ENCODE assay signal across 17 cellular contexts in the genomic region with DNA sequence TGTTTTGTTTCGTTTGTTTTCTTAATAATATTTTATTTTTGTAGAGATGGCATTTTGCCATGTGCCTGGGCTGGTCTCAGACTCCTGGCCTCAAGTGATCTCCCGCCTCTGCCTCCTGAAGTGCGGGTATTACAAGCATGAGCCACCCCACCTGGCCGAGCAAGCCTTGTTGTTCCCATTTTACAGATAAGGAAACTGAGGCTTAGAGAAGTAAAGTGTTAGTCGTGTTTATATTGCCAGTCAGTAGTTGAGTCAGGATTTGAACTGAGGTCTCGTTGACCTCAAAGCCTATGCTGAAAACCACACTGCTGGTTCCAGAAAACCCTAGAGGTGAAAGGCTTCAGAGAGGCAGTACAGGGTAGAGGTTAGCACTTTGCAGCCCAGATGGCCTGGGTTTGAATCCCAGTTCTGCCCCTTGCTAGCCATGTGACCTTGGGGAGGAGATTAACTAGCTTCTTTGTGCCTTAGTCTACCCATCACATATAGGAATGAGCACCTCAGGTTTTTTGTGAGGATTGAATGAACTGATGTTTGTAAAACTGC.
DNase-seq lines count a peak whose midpoint lies in the region; ATAC-seq, FAIRE-seq and TF ChIP-seq lines count a peak whose summit lies in the region.
"Had no signal": no experiment of that assay in that cellular context is flagged by ENCODE, and none has a peak within 500 bp of the region (broad histone marks: within the 10 kb centered on the region; RNA-seq: fewer than 3 reads in every experiment).

No MANE protein-coding gene starts in this region.

- H3K4me2 ChIP-seq in HepG2 (ENCODE audit: low read depth, low read length): no peak overlapping the region

- TF ChIP-seq EP300 in HepG2 (IDR thresholded peaks at IDR 0.05; ENCODE audit: low read depth in 2 of 2, low read length in 2 of 2) (no peak), HepG2 (CRISPR knock-in tag; IDR thresholded peaks at IDR 0.05; ENCODE audit: borderline replicate concordance) (no peak), sigmoid colon (IDR thresholded peaks at IDR 0.05) (no peak)

- no TSS peak for BruUV-seq in HepG2 (replicated peaks; lab: Mats Ljungman, UMichigan)

- intact Hi-C loops in HepG2 (cut with micrococcal nuclease; ENCODE audit: unreplicated experiment): no loop called here
- intact Hi-C loops in right lobe of liver (cut with DNase I): loop anchor here (10.0 kb wide), 3 partner anchors 246 to 346 kb away; no protein-coding TSS in a partner anchor
- intact Hi-C loops in sigmoid colon (cut with DNase I): loop anchor here (10.0 kb wide), 1 partner anchor 326 kb away; no protein-coding TSS in a partner anchor

- no peak for TF ChIP-seq RAD21 in HepG2 (CRISPR knock-in tag; IDR thresholded peaks at IDR 0.05)

- peaks cover 34% of the 10 kb centered on the region for H3K36me3 Mint-ChIP-seq in central memory CD8-positive, alpha-beta T cell (ENCODE audit: insufficient read depth)

- WGBS in HepG2 (ENCODE audit: low lambda C conversion rate): 96% methylated on average over 6 of the region's 6 CpGs
- WGBS in right lobe of liver (ENCODE audit: insufficient coverage, low coverage, low lambda C conversion rate, missing lambda C conversion rate): 63% methylated on average over 6 of the region's 6 CpGs
- WGBS in sigmoid colon, 2 donors: 73 to 75% methylated on average over 6 of the region's 6 CpGs

- CTCF ChIA-PET in HepG2 (lab: Yijun Ruan, JAX; ENCODE audit: low intra/inter-chr PET ratio, low total read pairs): no interaction called here

- POLR2A ChIA-PET in HepG2 (lab: Yijun Ruan, JAX): no interaction called here

- ATAC-seq in HepG2 (no peak), right lobe of liver (no peak), GM18873 (IDR thresholded peaks at IDR 0.05; ENCODE audit: low FRiP score, unreplicated experiment) (no peak)
- ATAC-seq in central memory CD8-positive, alpha-beta T cell (replicated peaks; ENCODE audit: extremely low read depth, poor library complexity, severe bottlenecking): no peak

- H4K20me1 ChIP-seq in HepG2 (ENCODE audit: insufficient read depth, low read length): no peaks in the 10 kb centered on the region

- in situ Hi-C loops in HepG2 (cut with HindIII; ENCODE audit: extremely low pct_ligation_motif_present, low pct_unique_long_range_greater_than_20kb): no loop called here

- H3K36me3 ChIP-seq in HepG2 (replicated peaks in 1 of 2; ENCODE audit: control insufficient read depth in 1 of 2, insufficient read depth in 2 of 2, low read length in 2 of 2): peaks cover 40 to 86% of the 10 kb centered on the region in 2 experiments
- H3K36me3 ChIP-seq in right lobe of liver: no peaks in the 10 kb centered on the region
- H3K36me3 ChIP-seq in sigmoid colon: peaks cover 5 to 62% (median 30%) of the 10 kb centered on the region in 4 donors

- TF ChIP-seq CTCF in HepG2 (CRISPR knock-in tag; IDR thresholded peaks at IDR 0.05) (no peak), right lobe of liver (IDR thresholded peaks at IDR 0.05) (no peak), sigmoid colon (IDR thresholded peaks at IDR 0.05) (no peak)

- H3K27ac Mint-ChIP-seq in central memory CD8-positive, alpha-beta T cell (ENCODE audit: low read depth): peak overlapping the region; percentile 71

- no peak overlapping the region for H3K9ac ChIP-seq in HepG2 (ENCODE audit: insufficient read depth, low read depth, low read length)
- H3K9ac ChIP-seq: GM23248 had no signal

- H3K4me1 ChIP-seq in HepG2 (ENCODE audit: insufficient read depth, low read length) (no peaks in the 10 kb centered on the region), right lobe of liver (no peaks in the 10 kb centered on the region), sigmoid colon (peaks cover 0 to 28% (median 25%) of the 10 kb centered on the region in 4 donors)

- no peaks in the 10 kb centered on the region for H3K27me3 ChIP-seq in HepG2 (ENCODE audit: control insufficient read depth in 1 of 2, insufficient read depth in 2 of 2, low read length in 2 of 2)
- H3K27me3 ChIP-seq in right lobe of liver: no peaks in the 10 kb centered on the region
- H3K27me3 ChIP-seq in sigmoid colon: no peaks in the 10 kb centered on the region
- H3K27me3 ChIP-seq: BE2C, Peyer's patch had no signal

- no peak overlapping the region for H2AFZ ChIP-seq in HepG2 (ENCODE audit: low read length)
- H2AFZ ChIP-seq: GM23248 had no signal

- H3K4me1 Mint-ChIP-seq in central memory CD8-positive, alpha-beta T cell: peaks cover 13% of the 10 kb centered on the region

- no peaks in the 10 kb centered on the region for H3K79me2 ChIP-seq in HepG2 (ENCODE audit: insufficient read depth, low read length)

- FAIRE-seq in HepG2 (lab: Jason Lieb, UNC): no peak
- FAIRE-seq: A204.1 had no signal

- no peak overlapping the region for H3K4me3 Mint-ChIP-seq in central memory CD8-positive, alpha-beta T cell
- H3K4me3 Mint-ChIP-seq: CD4-positive, alpha-beta T cell had no signal

- peaks cover 6% of the 10 kb centered on the region for H3K9me3 Mint-ChIP-seq in central memory CD8-positive, alpha-beta T cell

- DNase-seq in HepG2 (ENCODE audit: low spot score) (no peak), right lobe of liver (no peak), sigmoid colon (no peak), NCI-H526 (lab: John Stamatoyannopoulos, UW) (no peak)
- DNase-seq in central memory CD8-positive, alpha-beta T cell (ENCODE audit: low spot score in 2 of 2): no peak
- no peak for DNase-seq in activated CD8-positive, alpha-beta memory T cell treated with anti-CD3 and anti-CD28 coated beads, Interleukin-2, amount 50 U/mL, for 48 hours
- DNase-seq: BE2C; CD4-positive, alpha-beta T cell; DMS153; GM23248; HCEC 1CT; NCI-H1105; NCI-H2081; NK-92 treated with Interleukin-12 subunit alpha and Interleukin-12 subunit beta, amount 100 ng/mL, for 24 hours had no signal

- no peaks in the 10 kb centered on the region for H3K27me3 Mint-ChIP-seq in central memory CD8-positive, alpha-beta T cell
- H3K27me3 Mint-ChIP-seq: CD4-positive, alpha-beta T cell had no signal

- no peak overlapping the region for H3K4me3 ChIP-seq in HepG2 (replicated peaks in 1 of 3; ENCODE audit: insufficient read depth in 1 of 3, low read depth in 2 of 3, low read length in 3 of 3)
- no peak overlapping the region for H3K4me3 ChIP-seq in right lobe of liver
- H3K4me3 ChIP-seq in sigmoid colon: no peak overlapping the region
- H3K4me3 ChIP-seq: GM23248, Peyer's patch had no signal

- H3K27ac ChIP-seq in HepG2 (ENCODE audit: extremely low read length, insufficient read depth, low read length) (no peak overlapping the region), right lobe of liver (no peak overlapping the region), sigmoid colon (peak overlapping the region; percentile 72 to 85 (median 82))
- H3K27ac ChIP-seq: GM23248 had no signal

- H3K9me3 ChIP-seq in HepG2 (ENCODE audit: low read length) (peaks cover 13% of the 10 kb centered on the region; the same call in 1 of the 2 replicates), right lobe of liver (no peaks in the 10 kb centered on the region), sigmoid colon (no peaks in the 10 kb centered on the region)
- H3K9me3 ChIP-seq: BE2C had no signal

- TF ChIP-seq POLR2A in HepG2 (IDR thresholded peaks at IDR 0.05; ENCODE audit: insufficient read depth in 1 of 2, low read depth in 2 of 2, low read length in 2 of 2) (no peak), right lobe of liver (IDR thresholded peaks at IDR 0.05) (no peak), sigmoid colon (IDR thresholded peaks at IDR 0.05) (no peak)

TF ChIP-seq in HepG2, 621 proteins besides CTCF, POLR2A, EP300 and RAD21:
- TF ChIP-seq REPIN1 (CRISPR knock-in tag; IDR thresholded peaks at IDR 0.05; ENCODE audit: borderline replicate concordance, low read depth): no peak
- no peak for TF ChIP-seq HOXA9 (CRISPR knock-in tag; IDR thresholded peaks at IDR 0.05; ENCODE audit: borderline replicate concordance)
- TF ChIP-seq, protein P1, sequence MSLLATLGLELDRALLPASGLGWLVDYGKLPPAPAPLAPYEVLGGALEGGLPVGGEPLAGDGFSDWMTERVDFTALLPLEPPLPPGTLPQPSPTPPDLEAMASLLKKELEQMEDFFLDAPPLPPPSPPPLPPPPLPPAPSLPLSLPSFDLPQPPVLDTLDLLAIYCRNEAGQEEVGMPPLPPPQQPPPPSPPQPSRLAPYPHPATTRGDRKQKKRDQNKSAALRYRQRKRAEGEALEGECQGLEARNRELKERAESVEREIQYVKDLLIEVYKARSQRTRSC (CRISPR knock-in tag; IDR thresholded peaks at IDR 0.05; ENCODE audit: low read depth): no peak
- TF ChIP-seq ZNF629 (CRISPR knock-in tag; conservative IDR thresholded peaks at IDR 0.05): peak; percentile 83
- TF ChIP-seq, protein P2, sequence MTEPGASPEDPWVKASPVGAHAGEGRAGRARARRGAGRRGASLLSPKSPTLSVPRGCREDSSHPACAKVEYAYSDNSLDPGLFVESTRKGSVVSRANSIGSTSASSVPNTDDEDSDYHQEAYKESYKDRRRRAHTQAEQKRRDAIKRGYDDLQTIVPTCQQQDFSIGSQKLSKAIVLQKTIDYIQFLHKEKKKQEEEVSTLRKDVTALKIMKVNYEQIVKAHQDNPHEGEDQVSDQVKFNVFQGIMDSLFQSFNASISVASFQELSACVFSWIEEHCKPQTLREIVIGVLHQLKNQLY (CRISPR knock-in tag; IDR thresholded peaks at IDR 0.05): no peak
- TF ChIP-seq ZBTB7A (CRISPR knock-in tag; IDR thresholded peaks at IDR 0.05): no peak
- TF ChIP-seq, protein P3, sequence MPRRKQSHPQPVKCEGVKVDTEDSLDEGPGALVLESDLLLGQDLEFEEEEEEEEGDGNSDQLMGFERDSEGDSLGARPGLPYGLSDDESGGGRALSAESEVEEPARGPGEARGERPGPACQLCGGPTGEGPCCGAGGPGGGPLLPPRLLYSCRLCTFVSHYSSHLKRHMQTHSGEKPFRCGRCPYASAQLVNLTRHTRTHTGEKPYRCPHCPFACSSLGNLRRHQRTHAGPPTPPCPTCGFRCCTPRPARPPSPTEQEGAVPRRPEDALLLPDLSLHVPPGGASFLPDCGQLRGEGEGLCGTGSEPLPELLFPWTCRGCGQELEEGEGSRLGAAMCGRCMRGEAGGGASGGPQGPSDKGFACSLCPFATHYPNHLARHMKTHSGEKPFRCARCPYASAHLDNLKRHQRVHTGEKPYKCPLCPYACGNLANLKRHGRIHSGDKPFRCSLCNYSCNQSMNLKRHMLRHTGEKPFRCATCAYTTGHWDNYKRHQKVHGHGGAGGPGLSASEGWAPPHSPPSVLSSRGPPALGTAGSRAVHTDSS (CRISPR knock-in tag; conservative IDR thresholded peaks at IDR 0.05): no peak
- TF ChIP-seq JUNB (CRISPR knock-in tag; IDR thresholded peaks at IDR 0.05; ENCODE audit: borderline replicate concordance): no peak

Comparison
In these comparisons a context has a peak if more than half of its experiments do, and no peak if none do; other contexts are left out.
1. H3K27ac ChIP-seq: peak in sigmoid colon (4 of 4); none in HepG2 (single experiment) and right lobe of liver (0 of 3).